Comparison of ENCODE assay signal across 8 cellular contexts in the genomic region with DNA sequence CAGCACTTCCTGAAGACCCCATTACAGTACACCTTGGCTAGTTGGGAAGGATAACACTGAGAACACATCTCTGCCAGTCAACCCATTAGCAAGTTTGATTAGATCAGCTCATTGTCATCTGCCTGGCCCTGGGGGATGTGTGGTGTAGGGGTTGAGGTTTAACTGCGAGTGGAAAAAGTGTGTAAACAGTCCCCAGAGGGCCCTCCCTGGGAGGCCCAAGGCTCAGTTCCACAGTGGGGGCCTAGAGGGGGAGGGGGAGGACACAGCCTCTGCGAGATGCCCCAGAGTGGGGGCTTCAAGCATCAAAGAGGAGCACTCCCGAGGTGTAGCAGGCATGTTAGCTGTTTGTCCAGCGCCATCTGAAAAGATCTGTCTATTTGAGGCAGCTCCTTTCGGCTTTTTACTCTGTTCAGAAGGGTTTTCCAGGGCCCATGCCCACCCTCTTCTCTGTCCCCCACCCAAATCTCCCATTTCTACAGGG. TPM values are rescaled to one million over a fixed set of nuclear protein-coding genes. Genes with fewer than 3 reads are reported as not detected.
A peak's percentile ranks its signal among the peaks of the same experiment; 100 is the strongest.
DNase-seq lines count a peak whose midpoint lies in the region; ATAC-seq lines count a peak whose summit lies in the region.

No MANE protein-coding gene starts in this region.

- H3K9me3 ChIP-seq in thymus (ENCODE audit: control insufficient read depth): no peaks in the 10 kb centered on the region

- H3K4me3 Mint-ChIP-seq in activated CD4-positive, alpha-beta memory T cell treated with anti-CD3 and anti-CD28 coated beads, Interleukin-2, amount 10 ng/mL, durations not matched to agents 7 days and 5 days: peak overlapping the region; percentile 68

- peaks cover 16% of the 10 kb centered on the region for H3K4me1 ChIP-seq in thymus (ENCODE audit: control insufficient read depth, insufficient read depth, low read length)

- CTCF ChIA-PET in activated CD4-positive, alpha-beta memory T cell treated with anti-CD3 and anti-CD28 coated beads, Interleukin-2, amount 10 ng/mL, durations not matched to agents 7 days and 5 days (lab: Charles Lee): interaction anchor here (0.6 to 1.1 kb wide), 3 partner anchors 29 to 131 kb away, joined by 3 to 4 read pairs (median 3); partner anchors contain the start of gene PTMS

- H3K9me3 Mint-ChIP-seq in activated CD4-positive, alpha-beta memory T cell treated with anti-CD3 and anti-CD28 coated beads, Interleukin-2, amount 10 ng/mL, durations not matched to agents 7 days and 5 days: no peaks in the 10 kb centered on the region

- H3K27me3 ChIP-seq in layer of hippocampus (ENCODE audit: control insufficient read depth, insufficient read depth, low read length) (peaks cover 2% of the 10 kb centered on the region), thymus (ENCODE audit: control insufficient read depth, insufficient read depth) (no peaks in the 10 kb centered on the region)

- H3K27ac ChIP-seq in layer of hippocampus (ENCODE audit: low read depth, low read length) (peak overlapping the region; percentile 38), thymus (ENCODE audit: low read depth) (peak overlapping the region; percentile 78)

- H3K36me3 ChIP-seq in thymus (ENCODE audit: control insufficient read depth, insufficient read depth): no peaks in the 10 kb centered on the region

- peaks cover 2% of the 10 kb centered on the region for H3K27me3 Mint-ChIP-seq in activated CD4-positive, alpha-beta memory T cell treated with anti-CD3 and anti-CD28 coated beads, Interleukin-2, amount 10 ng/mL, durations not matched to agents 7 days and 5 days

- WGBS in thymus: 45% methylated on average over 5 of the region's 5 CpGs

- POLR2A ChIA-PET in activated CD4-positive, alpha-beta memory T cell treated with anti-CD3 and anti-CD28 coated beads, Interleukin-2, amount 10 ng/mL, durations not matched to agents 7 days and 5 days (lab: Charles Lee): interaction anchor here (1.2 to 3.5 kb wide), 5 partner anchors 8 to 216 kb away, joined by 4 to 13 read pairs (median 4); partner anchors contain the start of genes CDCA3, USP5 and ZNF384

- ATAC-seq in HG03108 (IDR thresholded peaks at IDR 0.05; ENCODE audit: unreplicated experiment): peak; percentile 26

- DNase-seq in EH (ENCODE audit: low read depth) (peak; percentile 22), DMS153 treated with DMSO at 0.1 percent for 48 hours (lab: John Stamatoyannopoulos, UW; ENCODE audit: unreplicated experiment) (no peak), NCI-H1048 (lab: John Stamatoyannopoulos, UW) (no peak), NCI-H1105 (lab: John Stamatoyannopoulos, UW) (no peak)
- peak; percentile 57 for DNase-seq in activated CD4-positive, alpha-beta memory T cell treated with anti-CD3 and anti-CD28 coated beads, Interleukin-2, amount 10 ng/mL, durations not matched to agents 7 days and 5 days

- peaks cover 50% of the 10 kb centered on the region for H3K4me1 Mint-ChIP-seq in activated CD4-positive, alpha-beta memory T cell treated with anti-CD3 and anti-CD28 coated beads, Interleukin-2, amount 10 ng/mL, durations not matched to agents 7 days and 5 days

- peak overlapping the region; percentile 70 for H3K27ac Mint-ChIP-seq in activated CD4-positive, alpha-beta memory T cell treated with anti-CD3 and anti-CD28 coated beads, Interleukin-2, amount 10 ng/mL, durations not matched to agents 7 days and 5 days

- no peak overlapping the region for H3K4me3 ChIP-seq in thymus (ENCODE audit: low read length)

- no peaks in the 10 kb centered on the region for H3K36me3 Mint-ChIP-seq in activated CD4-positive, alpha-beta memory T cell treated with anti-CD3 and anti-CD28 coated beads, Interleukin-2, amount 10 ng/mL, durations not matched to agents 7 days and 5 days (ENCODE audit: low read depth)

RNA-seq across cellular contexts. Expression of gene LPAR5, which starts 0.3 kb away (rescaled TPM):
- 1 to 10 TPM; 7.8 to 8.0 TPM for total RNA-seq in activated CD4-positive, alpha-beta memory T cell treated with anti-CD3 and anti-CD28 coated beads, Interleukin-2, amount 10 ng/mL, durations not matched to agents 7 days and 5 days
- 3.2 TPM for polyA plus RNA-seq in thymus

RNA-seq across cellular contexts. Expression of gene ACRBP, which starts 11.8 kb away (rescaled TPM):
- total RNA-seq in activated CD4-positive, alpha-beta memory T cell treated with anti-CD3 and anti-CD28 coated beads, Interleukin-2, amount 10 ng/mL, durations not matched to agents 7 days and 5 days: 1 to 10 TPM; 1.8 TPM
- polyA plus RNA-seq in thymus: 10.5 TPM

RNA-seq across cellular contexts. Expression of gene ING4, which starts 27.5 kb away (rescaled TPM):
- total RNA-seq in activated CD4-positive, alpha-beta memory T cell treated with anti-CD3 and anti-CD28 coated beads, Interleukin-2, amount 10 ng/mL, durations not matched to agents 7 days and 5 days: 10 to 100 TPM; 32.2 to 33.8 TPM
- 70.0 TPM for polyA plus RNA-seq in thymus

RNA-seq across cellular contexts. Expression of gene CHD4, which starts 28.2 kb away (rescaled TPM):
- total RNA-seq in activated CD4-positive, alpha-beta memory T cell treated with anti-CD3 and anti-CD28 coated beads, Interleukin-2, amount 10 ng/mL, durations not matched to agents 7 days and 5 days: 100 to 1,000 TPM; 223 to 234 TPM
- 230 TPM for polyA plus RNA-seq in thymus

RNA-seq across cellular contexts. Expression of gene ZNF384, which starts 53.8 kb away (rescaled TPM):
- 10 to 100 TPM; 69.5 to 78.1 TPM for total RNA-seq in activated CD4-positive, alpha-beta memory T cell treated with anti-CD3 and anti-CD28 coated beads, Interleukin-2, amount 10 ng/mL, durations not matched to agents 7 days and 5 days
- 39.3 TPM for polyA plus RNA-seq in thymus

Comparison
In these comparisons a context has a peak if more than half of its experiments do, and no peak if none do; other contexts are left out.
1. DNase-seq: peak in EH (single experiment) and activated CD4-positive, alpha-beta memory T cell treated with anti-CD3 and anti-CD28 coated beads, Interleukin-2, amount 10 ng/mL, durations not matched to agents 7 days and 5 days (single experiment); none in DMS153 treated with DMSO at 0.1 percent for 48 hours (single experiment), NCI-H1048 (single experiment) and NCI-H1105 (single experiment).